In genomic region chr9:16105576-16105975, GRCh38 we compare ENCODE assay signal across 17 cellular contexts.
"Had no signal": no experiment of that assay in that cellular context is flagged by ENCODE, and none has a peak within 500 bp of the region (broad histone marks: within the 10 kb centered on the region; RNA-seq: fewer than 3 reads in every experiment).

No MANE protein-coding gene starts in this region.

- H3K27me3 ChIP-seq: adrenal gland, right lobe of liver had no signal

- H3K36me3 Mint-ChIP-seq: activated naive CD4-positive, alpha-beta T cell treated with anti-CD3 and anti-CD28 coated beads, Interleukin-2, amount 10 ng/mL, durations not matched to agents 7 days and 5 days; naive thymus-derived CD4-positive, alpha-beta T cell; stimulated activated naive B cell treated with anti-CD40 and anti-IgM and Interleukin-4, amounts not matched to agents 10 μg/mL and 1 μg/mL and 100 μg/mL, for 72 hours had no signal

- DNase-seq: activated CD4-positive, alpha-beta T cell treated with anti-CD3 and anti-CD28 coated beads, Interleukin-2, amount 10 ng/mL, durations not matched to agents 24 days and 14 days; activated naive CD4-positive, alpha-beta T cell treated with anti-CD3 and anti-CD28 coated beads, Interleukin-2, amount 10 ng/mL, durations not matched to agents 7 days and 5 days; activated T-cell treated with anti-CD3 and anti-CD28 coated beads for 4 hours; adrenal gland; islet precursor cell; mammary epithelial cell; naive thymus-derived CD4-positive, alpha-beta T cell; occipital lobe; right lobe of liver; stimulated activated CD4-positive, alpha-beta T cell treated with anti-CD3 and anti-CD28 coated beads, Interleukin-2, amount 100 ng/mL, for 24 hours; stimulated activated naive B cell treated with anti-CD40 and anti-IgM and Interleukin-4, amounts not matched to agents 10 μg/mL and 1 μg/mL and 100 μg/mL, for 72 hours; substantia nigra; trophoblast cell had no signal

- H3K27ac ChIP-seq: adrenal gland, prostate gland, right lobe of liver had no signal

- H3K4me3 ChIP-seq: adrenal gland, prostate gland, right lobe of liver had no signal

- H3K9me3 ChIP-seq: adrenal gland, prostate gland, right lobe of liver had no signal

- H3K4me1 Mint-ChIP-seq: activated CD4-positive, alpha-beta T cell treated with anti-CD3 and anti-CD28 coated beads, Interleukin-2, amount 10 ng/mL, durations not matched to agents 24 days and 14 days; activated naive CD4-positive, alpha-beta T cell treated with anti-CD3 and anti-CD28 coated beads, Interleukin-2, amount 10 ng/mL, durations not matched to agents 7 days and 5 days; activated T-helper 17 cell treated with anti-CD3 and anti-CD28 coated beads, Interleukin-2, amount 50 U/mL, for 72 hours; naive thymus-derived CD4-positive, alpha-beta T cell; stimulated activated naive B cell treated with anti-CD40 and anti-IgM and Interleukin-4, amounts not matched to agents 10 μg/mL and 1 μg/mL and 100 μg/mL, for 72 hours had no signal

- H3K27ac Mint-ChIP-seq: activated CD4-positive, alpha-beta T cell treated with anti-CD3 and anti-CD28 coated beads, Interleukin-2, amount 10 ng/mL, durations not matched to agents 24 days and 14 days; activated naive CD4-positive, alpha-beta T cell treated with anti-CD3 and anti-CD28 coated beads, Interleukin-2, amount 10 ng/mL, durations not matched to agents 7 days and 5 days; activated T-helper 17 cell treated with anti-CD3 and anti-CD28 coated beads, Interleukin-2, amount 50 U/mL, for 72 hours; naive thymus-derived CD4-positive, alpha-beta T cell; stimulated activated naive B cell treated with anti-CD40 and anti-IgM and Interleukin-4, amounts not matched to agents 10 μg/mL and 1 μg/mL and 100 μg/mL, for 72 hours; T-helper 1 cell treated with Interleukin-12 subunit alpha and Interleukin-12 subunit beta and Interleukin-4 antibody, amounts not matched to agents 30 μg/mL and 1 μg/mL, for 36 hours had no signal

- H3K4me1 ChIP-seq: adrenal gland, right lobe of liver had no signal

- H3K9me3 Mint-ChIP-seq: activated CD4-positive, alpha-beta T cell treated with anti-CD3 and anti-CD28 coated beads, Interleukin-2, amount 10 ng/mL, durations not matched to agents 24 days and 14 days; activated naive CD4-positive, alpha-beta T cell treated with anti-CD3 and anti-CD28 coated beads, Interleukin-2, amount 10 ng/mL, durations not matched to agents 7 days and 5 days; activated T-helper 17 cell treated with anti-CD3 and anti-CD28 coated beads, Interleukin-2, amount 50 U/mL, for 72 hours; T-helper 1 cell treated with Interleukin-12 subunit alpha and Interleukin-12 subunit beta and Interleukin-4 antibody, amounts not matched to agents 30 μg/mL and 1 μg/mL, for 36 hours had no signal

- H3K36me3 ChIP-seq: adrenal gland, prostate gland, right lobe of liver had no signal

- H3K27me3 Mint-ChIP-seq: activated CD4-positive, alpha-beta T cell treated with anti-CD3 and anti-CD28 coated beads, Interleukin-2, amount 10 ng/mL, durations not matched to agents 24 days and 14 days; activated naive CD4-positive, alpha-beta T cell treated with anti-CD3 and anti-CD28 coated beads, Interleukin-2, amount 10 ng/mL, durations not matched to agents 7 days and 5 days; activated T-helper 17 cell treated with anti-CD3 and anti-CD28 coated beads, Interleukin-2, amount 50 U/mL, for 72 hours; stimulated activated naive B cell treated with anti-CD40 and anti-IgM and Interleukin-4, amounts not matched to agents 10 μg/mL and 1 μg/mL and 100 μg/mL, for 72 hours had no signal

- H3K4me3 Mint-ChIP-seq: activated CD4-positive, alpha-beta T cell treated with anti-CD3 and anti-CD28 coated beads, Interleukin-2, amount 10 ng/mL, durations not matched to agents 24 days and 14 days; activated naive CD4-positive, alpha-beta T cell treated with anti-CD3 and anti-CD28 coated beads, Interleukin-2, amount 10 ng/mL, durations not matched to agents 7 days and 5 days; activated T-helper 17 cell treated with anti-CD3 and anti-CD28 coated beads, Interleukin-2, amount 50 U/mL, for 72 hours; naive thymus-derived CD4-positive, alpha-beta T cell; stimulated activated naive B cell treated with anti-CD40 and anti-IgM and Interleukin-4, amounts not matched to agents 10 μg/mL and 1 μg/mL and 100 μg/mL, for 72 hours; T-helper 1 cell treated with Interleukin-12 subunit alpha and Interleukin-12 subunit beta and Interleukin-4 antibody, amounts not matched to agents 30 μg/mL and 1 μg/mL, for 36 hours had no signal

- ATAC-seq: activated T-helper 17 cell treated with anti-CD3 and anti-CD28 coated beads, Interleukin-2, amount 50 U/mL, for 72 hours; left lobe of liver; naive thymus-derived CD4-positive, alpha-beta T cell; right lobe of liver; stimulated activated naive B cell treated with anti-CD40 and anti-IgM and Interleukin-4, amounts not matched to agents 10 μg/mL and 1 μg/mL and 100 μg/mL, for 72 hours had no signal
